8 cellular contexts compared by ENCODE assay signal in genomic region chr6:43635387-43636311, GRCh38. TPM values are rescaled to one million over a fixed set of nuclear protein-coding genes. Genes with fewer than 3 reads are reported as not detected.
DNase-seq lines count a peak whose midpoint lies in the region; ATAC-seq and TF ChIP-seq lines count a peak whose summit lies in the region.

MAD2L1BP (plus strand) TSS chr6:43635840; CDS start chr6:43635876, 36 bp downstream.

- peak within 1 kb of the TSS; percentile 98 for H3K4me3 ChIP-seq in A673 (ENCODE audit: low read depth, low read length, poor library complexity, severe bottlenecking)
- peak within 1 kb of the TSS; percentile 54 for H3K4me3 ChIP-seq in WERI-Rb-1 (ENCODE audit: low read depth, low read length)
- H3K4me3 ChIP-seq in skin epidermis: peak within 1 kb of the TSS; percentile 56 to 93 (median 64)

- peaks cover 41% of the 10 kb centered on the region for H3K4me1 ChIP-seq in A673 (ENCODE audit: insufficient read depth, low read length, poor library complexity, severe bottlenecking)

- intact Hi-C loops in A673 (cut with micrococcal nuclease; ENCODE audit: unreplicated experiment): no loop called here

- DNase-seq in A673 (ENCODE audit: low spot score) (peak; percentile 93), NCI-H2227 (lab: John Stamatoyannopoulos, UW; ENCODE audit: unreplicated experiment) (peak; percentile 85), WERI-Rb-1 (peak; percentile 96), T47D (ENCODE audit: low read depth in 1 of 2, low spot score in 1 of 2) (peak; percentile 41 to 76), iPS-NIHi11 (ENCODE audit: low spot score) (peak; percentile 82)

- TF ChIP-seq CTCF in A673 (conservative IDR thresholded peaks at IDR 0.05; ENCODE audit: low read depth, low read length): no peak
- TF ChIP-seq CTCF in WERI-Rb-1 (IDR thresholded peaks at IDR 0.05; ENCODE audit: low read depth, low read length): no peak

- no peaks in the 10 kb centered on the region for H3K27me3 ChIP-seq in A673 (replicated peaks; ENCODE audit: insufficient read depth, low read depth, low read length, poor library complexity)
- no peaks in the 10 kb centered on the region for H3K27me3 ChIP-seq in WERI-Rb-1 (ENCODE audit: insufficient read depth, low read depth, severe bottlenecking)

- ATAC-seq in GM18873 (IDR thresholded peaks at IDR 0.05; ENCODE audit: low FRiP score, unreplicated experiment): peak; percentile 62
- ATAC-seq in HG03139 (IDR thresholded peaks at IDR 0.05; ENCODE audit: unreplicated experiment): peak; percentile 71

- peak within 1 kb of the TSS; percentile 89 for H3K27ac ChIP-seq in A673 (ENCODE audit: low read depth, low read length, poor library complexity, severe bottlenecking)
- H3K27ac ChIP-seq in WERI-Rb-1: peak within 1 kb of the TSS; percentile 96
- H3K27ac ChIP-seq in skin epidermis: peak within 1 kb of the TSS in 20 of 21 experiments; percentile 46 to 93 (median 86)

- BruUV-seq in A673 (replicated peaks; lab: Mats Ljungman, UMichigan): no TSS peak

- POLR2A ChIA-PET in A673 (lab: Charles Lee; ENCODE audit: low non-redundant PET): interaction anchor here (0.5 kb wide), 1 partner anchor 397 kb away, joined by 7 read pairs; no protein-coding TSS in a partner anchor

- in situ Hi-C loops in T47D (cut with HindIII; ENCODE audit: low pct_unique_long_range_greater_than_20kb, low sequenced_read_pairs): no loop called here

- H3K36me3 ChIP-seq in A673 (ENCODE audit: insufficient read depth, low read length, poor library complexity, severe bottlenecking): peaks cover 36% of the 10 kb centered on the region
- H3K36me3 ChIP-seq in WERI-Rb-1: peaks cover 48% of the 10 kb centered on the region

- CTCF ChIA-PET in A673 (lab: Charles Lee): no interaction called here

- H3K9me3 ChIP-seq in A673 (ENCODE audit: low read depth, low read length, poor library complexity, severe bottlenecking) (no peaks in the 10 kb centered on the region), WERI-Rb-1 (ENCODE audit: severe bottlenecking) (no peaks in the 10 kb centered on the region)

RNA-seq across cellular contexts. Expression of gene MAD2L1BP, which starts in this region (rescaled TPM):
- total RNA-seq in A673 (2021): 52.0 and 55.3 TPM in 2 replicates

Comparison
In these comparisons a context has a peak if more than half of its experiments do, and no peak if none do; other contexts are left out.
1. Peak in every context shown above with its lines: DNase-seq, ATAC-seq, H3K4me3 ChIP-seq and H3K27ac ChIP-seq.